Comparison of ENCODE assay signal across 8 cellular contexts in genomic region chr15:57861039-57861638, GRCh38.
DNase-seq lines count a peak whose midpoint lies in the region; ATAC-seq, FAIRE-seq and TF ChIP-seq lines count a peak whose summit lies in the region.

No MANE protein-coding gene starts in this region.

- intact Hi-C loops in GM12878 (cut with micrococcal nuclease; ENCODE audit: unreplicated experiment), result loop anchor here (1.0 to 5.0 kb wide), 4 partner anchors 110 to 301 kb away; no protein-coding TSS in a partner anchor

- no peak overlapping the region for H3K23ac ChIP-seq in H9 (ENCODE audit: insufficient read length, low read depth, low read length)

- no CpG with 5 or more reads among the region's 6 CpGs for WGBS in H9 (ENCODE audit: extremely low coverage, insufficient read length, low lambda C conversion rate)
- under 1% methylated on average over 6 of the region's 6 CpGs for WGBS in GM12878 (ENCODE audit: insufficient coverage, insufficient replicate concordance, low lambda C conversion rate, missing lambda C conversion rate)

- peak; percentile 33 for DNase-seq in Caki2 (ENCODE audit: low read depth)
- no peak for DNase-seq in H9
- peak; percentile 22 for DNase-seq in NCI-H748 treated with DMSO at 0.1 percent for 48 hours (lab: John Stamatoyannopoulos, UW)
- DNase-seq in GM12878 (ENCODE audit: low read depth, low spot score), result peak; percentile 8
- peak; percentile 34 for DNase-seq in iPS-NIHi7 (ENCODE audit: extremely low spot score)
- peak; percentile 37 for DNase-seq in stimulated activated CD4-positive, alpha-beta T cell treated with anti-CD3 and anti-CD28 coated beads, Interleukin-4, amount 100 ng/mL, for 24 hours

- H2BK120ac ChIP-seq in H9 (ENCODE audit: low read depth, low read length, poor library complexity, severe bottlenecking), result no peak overlapping the region

- H2BK5ac ChIP-seq in H9 (ENCODE audit: insufficient read length, low read length), result no peak overlapping the region

- no peaks in the 10 kb centered on the region for H3K9me3 Mint-ChIP-seq in H9

- no peak overlapping the region for H2AK5ac ChIP-seq in H9 (ENCODE audit: insufficient read length, low read length)

- H3K4me3 Mint-ChIP-seq in H9, result no peak overlapping the region

- no peaks in the 10 kb centered on the region for H3K27me3 ChIP-seq in H9 (ENCODE audit: insufficient read depth, low read length)
- peaks cover 0 to 1% of the 10 kb centered on the region in 2 experiments; a peak in 1 of 4 replicates for H3K27me3 ChIP-seq in GM12878 (replicated peaks in 1 of 2; ENCODE audit: control insufficient read depth in 2 of 2, insufficient read depth in 2 of 2, low read length in 1 of 2)

- no TSS peak for BruUV-seq in GM12878 (replicated peaks; lab: Mats Ljungman, UMichigan)

- no peak overlapping the region for H4K5ac ChIP-seq in H9 (ENCODE audit: insufficient read length, low read depth, low read length)

- ATAC-seq in GM12878, result peak; percentile 69
- no peak for ATAC-seq in HG03521 (IDR thresholded peaks at IDR 0.05; ENCODE audit: unreplicated experiment)
- ATAC-seq in HG03432 (IDR thresholded peaks at IDR 0.05; ENCODE audit: unreplicated experiment), result no peak

- H3K36me3 ChIP-seq in GM12878 (ENCODE audit: control insufficient read depth in 2 of 2, insufficient read depth in 2 of 2, low read length in 1 of 2), result no peaks in the 10 kb centered on the region

- RAD21 ChIA-PET in GM12878 (lab: Charles Lee; ENCODE audit: unreplicated experiment), result interaction anchor here (1.2 to 3.0 kb wide), 9 partner anchors 10 to 300 kb away, joined by 3 to 14 read pairs (median 7); no protein-coding TSS in a partner anchor

- H3K18ac ChIP-seq in H9 (ENCODE audit: insufficient read length, low read depth, low read length), result no peak overlapping the region

- H3K9me3 ChIP-seq in H9 (ENCODE audit: control insufficient read depth, low read depth, low read length), result no peaks in the 10 kb centered on the region
- H3K9me3 ChIP-seq in GM12878 (replicated peaks; ENCODE audit: control insufficient read depth, insufficient read depth, low read length), result no peaks in the 10 kb centered on the region

- SMC1A ChIA-PET in GM12878 (lab: Charles Lee; ENCODE audit: uncharacterized antibody, unreplicated experiment), result interaction anchor here (0.6 to 3.7 kb wide), 17 partner anchors 8 to 1195 kb away, joined by 3 to 34 read pairs (median 4); no protein-coding TSS in a partner anchor

- H3T11ph ChIP-seq in H9 (ENCODE audit: low read length), result no peak overlapping the region

- no peaks in the 10 kb centered on the region for H3K36me3 Mint-ChIP-seq in H9 (ENCODE audit: insufficient read depth in 1 of 3, low read depth in 3 of 3)

- peak; percentile 90 for TF ChIP-seq CTCF in H9 (conservative IDR thresholded peaks at IDR 0.05)
- TF ChIP-seq CTCF in GM12878 (IDR thresholded peaks at IDR 0.05 in 2 of 3, conservative IDR thresholded peaks at IDR 0.05 in 1 of 3; ENCODE audit: control insufficient read depth in 2 of 3, extremely low read depth in 1 of 3, insufficient read depth in 1 of 3, low read depth in 3 of 3, low read length in 3 of 3), result peak; percentile 63 to 75 (median 74)

- no peak overlapping the region for H3K4me3 ChIP-seq in GM12878

- TF ChIP-seq RAD21 in GM12878 (IDR thresholded peaks at IDR 0.05; ENCODE audit: insufficient read depth, low read depth, low read length), result peak; percentile 59

- TF ChIP-seq POLR2A in GM12878 (IDR thresholded peaks at IDR 0.05; ENCODE audit: low read depth, low read length), result no peak

- FAIRE-seq in GM12878 (lab: Jason Lieb, UNC), result peak; percentile 89

- H3K4me2 ChIP-seq in H9 (ENCODE audit: insufficient read depth, insufficient read length, low read length), result no peak overlapping the region
- H3K4me2 ChIP-seq in GM12878 (ENCODE audit: control insufficient read depth, insufficient read depth), result no peak overlapping the region

- H3K27ac ChIP-seq in H9 (ENCODE audit: insufficient read length, low read depth, low read length), result no peak overlapping the region
- H3K27ac ChIP-seq in GM12878 (ENCODE audit: control insufficient read depth, insufficient read depth), result no peak overlapping the region

- H3K23me2 ChIP-seq in H9 (ENCODE audit: insufficient read length, low read depth, low read length, poor library complexity, severe bottlenecking), result no peaks in the 10 kb centered on the region

- H3K56ac ChIP-seq in H9 (ENCODE audit: insufficient read length, low read depth, low read length), result no peak overlapping the region

- H2BK15ac ChIP-seq in H9 (ENCODE audit: low read depth, low read length), result no peak overlapping the region

- in situ Hi-C loops in Caki2 (cut with HindIII; ENCODE audit: low pct_unique_long_range_greater_than_20kb, low sequenced_read_pairs), result no loop called here
- in situ Hi-C loops in GM12878 (cut with MboI), result loop anchor here (5.0 to 10.0 kb wide), 3 partner anchors 109 to 321 kb away; no protein-coding TSS in a partner anchor

- H3K9ac ChIP-seq in H9 (ENCODE audit: extremely low read depth, insufficient read length, low read length), result no peak overlapping the region
- no peak overlapping the region for H3K9ac ChIP-seq in GM12878 (ENCODE audit: control insufficient read depth, insufficient read depth, low read length)

- H4K20me1 ChIP-seq in H9 (ENCODE audit: control insufficient read depth, insufficient read depth, insufficient read length) (no peaks in the 10 kb centered on the region), GM12878 (ENCODE audit: control insufficient read depth, insufficient read depth) (no peaks in the 10 kb centered on the region)

- no peak for TF ChIP-seq EP300 in GM12878 (IDR thresholded peaks at IDR 0.05; ENCODE audit: borderline replicate concordance in 1 of 2, control insufficient read depth in 1 of 2, low read depth in 2 of 2, low read length in 2 of 2)

- no peak overlapping the region for H3K4ac ChIP-seq in H9 (ENCODE audit: low read depth, low read length)

- H2AFZ ChIP-seq in H9 (ENCODE audit: low read length), result no peak overlapping the region
- no peak overlapping the region for H2AFZ ChIP-seq in GM12878 (ENCODE audit: control insufficient read depth, low read depth, low read length)

- H4K8ac ChIP-seq in H9 (replicated peaks; ENCODE audit: insufficient read length, low read depth, low read length), result no peak overlapping the region

- H3K4me1 Mint-ChIP-seq in H9, result peaks cover 0 to 7% of the 10 kb centered on the region in 2 experiments; a peak in 1 of 4 replicates

- H3K79me1 ChIP-seq in H9 (ENCODE audit: insufficient read depth, low read depth, low read length, poor library complexity, severe bottlenecking), result no peaks in the 10 kb centered on the region

- POLR2A ChIA-PET in GM12878 (lab: Charles Lee), result no interaction called here

- no peaks in the 10 kb centered on the region for H3K79me2 ChIP-seq in H9 (ENCODE audit: insufficient read depth, low read length)
- no peaks in the 10 kb centered on the region for H3K79me2 ChIP-seq in GM12878 (ENCODE audit: control insufficient read depth, insufficient read depth, low read length)

- no peak overlapping the region for H2BK20ac ChIP-seq in H9 (ENCODE audit: low read depth, low read length, poor library complexity, severe bottlenecking)

- CTCF ChIA-PET in GM12878 (lab: Yijun Ruan, JAX), result interaction anchor here (0.6 to 4.5 kb wide), 43 partner anchors 10 to 520 kb away, joined by 3 to 70 read pairs (median 4); no protein-coding TSS in a partner anchor

- H2BK12ac ChIP-seq in H9 (ENCODE audit: insufficient read length, low read depth, low read length), result no peak overlapping the region

- H4K91ac ChIP-seq in H9 (ENCODE audit: insufficient read length, low read depth, low read length), result no peak overlapping the region

- no peak overlapping the region for H3K14ac ChIP-seq in H9 (ENCODE audit: insufficient read depth, low read length)

- H3K27me3 Mint-ChIP-seq in H9 (ENCODE audit: low read depth), result peaks cover 2% of the 10 kb centered on the region

- H3K4me1 ChIP-seq in H9 (ENCODE audit: insufficient read depth, low read length) (no peaks in the 10 kb centered on the region), GM12878 (ENCODE audit: control insufficient read depth, insufficient read depth, low read length) (no peaks in the 10 kb centered on the region)

- H3K27ac Mint-ChIP-seq in H9, result no peak overlapping the region

TF ChIP-seq in GM12878, 131 proteins besides CTCF, POLR2A, EP300 and RAD21:
- TF ChIP-seq IRF4 (IDR thresholded peaks at IDR 0.05; ENCODE audit: low read depth, low read length) (no peak), BMI1 (IDR thresholded peaks at IDR 0.05; ENCODE audit: borderline replicate concordance) (no peak), RELA (IDR thresholded peaks at IDR 0.05; ENCODE audit: borderline replicate concordance, partially characterized antibody) (no peak), YBX1 (IDR thresholded peaks at IDR 0.05) (no peak), RUNX3 (IDR thresholded peaks at IDR 0.05; ENCODE audit: low read length) (peak; percentile 23; the same call in 1 of the 2 replicates), GATAD2B (conservative IDR thresholded peaks at IDR 0.05; ENCODE audit: low read depth) (no peak), EGR1 (IDR thresholded peaks at IDR 0.05; ENCODE audit: borderline replicate concordance in 1 of 2, low read depth in 2 of 2, low read length in 2 of 2) (no peak), FOXK2 (IDR thresholded peaks at IDR 0.05) (no peak), SUZ12 (IDR thresholded peaks at IDR 0.05; ENCODE audit: unreplicated experiment) (no peak), TCF7 (IDR thresholded peaks at IDR 0.05; ENCODE audit: borderline replicate concordance) (no peak), PML (IDR thresholded peaks at IDR 0.05; ENCODE audit: low read length) (no peak), ZNF24 (IDR thresholded peaks at IDR 0.05) (peak; percentile 71), NFYA (IDR thresholded peaks at IDR 0.05; ENCODE audit: borderline replicate concordance, low read depth, low read length) (no peak), SREBF1 (IDR thresholded peaks at IDR 0.05; ENCODE audit: low read length) (no peak), E2F4 (IDR thresholded peaks at IDR 0.05; ENCODE audit: low read depth, low read length) (no peak), SMC3 (IDR thresholded peaks at IDR 0.05; ENCODE audit: borderline replicate concordance, low read length) (peak; percentile 52)
